8 cellular contexts compared by ENCODE assay signal in the genomic region with DNA sequence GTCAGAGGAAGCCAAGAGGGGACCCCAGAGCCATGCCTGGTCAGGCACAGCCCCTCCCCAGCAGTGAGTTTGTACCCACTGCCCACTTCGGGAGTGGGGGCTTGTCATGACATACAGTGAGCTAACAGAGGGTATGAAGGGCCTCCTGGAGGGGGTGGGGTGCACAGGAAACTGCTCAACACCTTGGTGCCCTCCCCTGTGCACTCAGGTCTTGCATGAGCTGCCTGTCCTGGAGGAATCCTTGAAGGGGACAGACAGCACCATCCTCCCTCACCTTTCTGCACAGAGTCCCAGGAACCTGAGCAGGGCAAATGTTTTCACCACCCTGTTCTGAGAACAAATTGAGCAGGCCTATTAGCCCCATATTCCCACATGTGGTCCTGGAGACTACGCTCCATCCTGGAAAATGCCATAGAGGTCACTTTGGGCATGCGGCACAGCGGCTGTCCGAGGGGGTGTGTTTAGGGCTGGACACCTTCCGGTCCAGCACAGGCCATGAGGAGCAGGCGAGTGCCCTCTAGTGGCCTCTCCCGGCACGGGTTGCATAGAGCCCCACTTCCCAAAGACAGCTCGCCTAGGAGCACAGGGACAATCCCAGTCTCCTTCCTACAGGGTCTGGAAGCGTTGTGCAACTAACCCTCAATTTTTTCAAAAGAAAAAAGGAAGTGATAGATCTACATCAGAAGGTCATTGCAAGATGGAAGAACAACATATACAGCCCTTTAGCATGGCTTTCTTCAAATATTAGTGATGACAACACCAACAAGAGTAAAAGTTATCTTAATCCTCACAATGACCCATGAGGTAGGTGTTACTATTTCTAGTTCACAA.
DNase-seq lines count a peak whose midpoint lies in the region; ATAC-seq and TF ChIP-seq lines count a peak whose summit lies in the region.

No MANE protein-coding gene starts in this region.

- H3K4me3 ChIP-seq in GM12864 (ENCODE audit: low read depth, low read length) (no peak overlapping the region), retinal pigment epithelial cell (ENCODE audit: low read length) (no peak overlapping the region)

- DNase-seq in AML-193 (lab: John Stamatoyannopoulos, UW) (peak; percentile 52 to 71), GM12864 (ENCODE audit: low read depth) (no peak), NCI-H526 treated with DMSO at 0.1 percent for 48 hours (lab: John Stamatoyannopoulos, UW) (peak; percentile 33), amniotic stem cell (lab: John Stamatoyannopoulos, UW) (peak; percentile 37), hepatic stellate cell (ENCODE audit: low spot score) (peak; percentile 90), retinal pigment epithelial cell (ENCODE audit: low read depth) (no peak)

- ATAC-seq in GM21447 (IDR thresholded peaks at IDR 0.05; ENCODE audit: unreplicated experiment) (no peak), HG03097 (IDR thresholded peaks at IDR 0.05; ENCODE audit: low FRiP score, unreplicated experiment) (no peak)

- TF ChIP-seq CTCF in GM12864 (IDR thresholded peaks at IDR 0.05; ENCODE audit: low read depth, low read length, missing control alignments): peak; percentile 97
- TF ChIP-seq CTCF in retinal pigment epithelial cell (conservative IDR thresholded peaks at IDR 0.05; ENCODE audit: low read depth, low read length): peak; percentile 97

Comparison
In these comparisons a context has a peak if more than half of its experiments do, and no peak if none do; other contexts are left out.
1. DNase-seq: peak in AML-193 (2 of 2), NCI-H526 treated with DMSO at 0.1 percent for 48 hours (single experiment), amniotic stem cell (single experiment) and hepatic stellate cell (single experiment); none in GM12864 (single experiment) and retinal pigment epithelial cell (single experiment).